ENCODE assay signal across 13 cellular contexts in the genomic region with DNA sequence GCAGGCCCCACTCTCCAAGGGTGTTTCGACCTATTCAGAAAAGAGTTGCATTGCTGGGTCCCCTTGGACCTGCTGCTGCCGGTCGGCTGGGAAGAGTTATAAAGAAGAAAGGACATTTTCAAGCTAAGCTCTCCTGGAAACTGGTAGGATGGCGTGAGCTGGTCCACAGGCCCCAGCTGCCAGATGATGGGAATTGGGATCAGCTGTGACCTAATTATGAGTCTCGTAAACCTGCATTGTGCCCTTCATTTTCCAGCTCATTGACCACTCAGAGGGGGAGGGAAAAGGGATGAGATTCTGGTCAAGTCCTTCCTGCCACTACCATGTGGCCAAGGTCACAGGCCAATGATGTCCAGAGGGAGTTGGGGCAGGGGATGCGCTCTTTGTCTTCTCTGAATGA.
"Had no signal": no experiment of that assay in that cellular context is flagged by ENCODE, and none has a peak within 500 bp of the region (broad histone marks: within the 10 kb centered on the region; RNA-seq: fewer than 3 reads in every experiment).

No MANE protein-coding gene starts in this region.

- H3K9me3 ChIP-seq: esophagus muscularis mucosa, gastrocnemius medialis, left ventricle myocardium inferior, lower lobe of right lung had no signal

- H3K36me3 ChIP-seq: esophagus muscularis mucosa, gastrocnemius medialis, left ventricle myocardium inferior, lower lobe of right lung had no signal

- H3K27me3 ChIP-seq: gastrocnemius medialis had no signal

- DNase-seq: effector memory CD4-positive, alpha-beta T cell; gastrocnemius medialis; islet precursor cell; left ventricle myocardium inferior; lower lobe of right lung; right cardiac atrium; small intestine; stimulated activated CD4-positive, alpha-beta T cell treated with anti-CD3 and anti-CD28 coated beads, Interleukin-12 subunit alpha, Interleukin-12 subunit beta, amount 100 ng/mL, for 4 hours; stimulated activated naive CD4-positive, alpha-beta T cell treated with Interleukin-2 at 50 U/mL for 16 hours; trophoblast cell had no signal

- ATAC-seq: gastrocnemius medialis; lower lobe of right lung; natural killer cell treated with Interleukin-12 subunit alpha and Interleukin-12 subunit beta and Interleukin-15 and Interleukin-18, amount 100 ng/mL, for 72 hours; right cardiac atrium had no signal

- H3K4me1 ChIP-seq: esophagus muscularis mucosa, gastrocnemius medialis, left ventricle myocardium inferior, lower lobe of right lung had no signal

- H3K27ac ChIP-seq: epithelial cell of prostate, esophagus muscularis mucosa, gastrocnemius medialis, left ventricle myocardium inferior, lower lobe of right lung had no signal

- H3K4me3 ChIP-seq: esophagus muscularis mucosa, gastrocnemius medialis, left ventricle myocardium inferior, lower lobe of right lung had no signal
